In the genomic region with DNA sequence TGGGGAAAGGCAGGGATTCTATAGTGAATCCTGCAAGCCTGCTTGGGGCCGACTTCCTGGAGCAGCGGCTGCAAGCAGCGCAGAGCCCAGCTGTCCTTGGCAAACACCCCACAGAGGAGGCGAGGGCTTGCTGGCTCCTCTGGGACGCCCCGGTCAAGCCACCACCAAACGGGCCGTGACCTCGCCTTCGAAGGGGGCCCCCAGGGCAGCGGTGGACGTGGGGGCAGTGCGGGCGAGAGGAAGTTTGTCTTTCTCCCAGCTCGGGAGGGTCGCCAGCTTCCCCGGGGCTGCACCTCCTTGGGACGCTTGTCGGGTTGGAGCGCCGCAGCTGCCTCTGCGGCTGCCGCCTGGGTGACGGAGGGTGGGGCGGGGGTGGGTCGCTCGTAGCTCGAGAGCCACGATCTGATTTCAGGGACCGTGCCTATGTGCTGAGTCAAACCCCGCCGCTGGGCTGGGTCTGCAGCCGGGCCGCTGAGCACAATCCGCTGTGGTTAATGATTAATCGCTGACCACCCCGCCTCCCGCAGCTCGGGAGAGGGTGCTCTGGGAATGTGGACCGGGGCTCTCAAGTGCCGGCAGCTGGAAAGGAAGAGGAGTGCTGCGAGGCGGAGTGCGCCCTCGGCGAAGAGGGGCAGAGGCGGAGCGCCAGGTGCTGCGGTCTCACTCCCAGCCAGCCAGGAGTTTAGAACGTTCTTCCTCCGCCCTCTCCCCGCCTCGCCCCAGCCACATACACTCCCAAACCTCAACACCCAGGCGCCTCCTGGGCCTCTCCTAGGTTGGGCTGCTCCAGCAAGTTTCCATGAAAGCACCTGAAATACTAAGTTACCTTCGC, we compare ENCODE assay signal across 8 cellular contexts. TPM values are rescaled to one million over a fixed set of nuclear protein-coding genes. Genes with fewer than 3 reads are reported as not detected.
DNase-seq lines count a peak whose midpoint lies in the region; ATAC-seq and TF ChIP-seq lines count a peak whose summit lies in the region.

A gene (plus strand): TSS at position 726 of the 832 bp plus-strand sequence.

- H3K4me1 Mint-ChIP-seq in activated CD8-positive, alpha-beta T cell treated with anti-CD3 and anti-CD28 coated beads for 36 hours (ENCODE audit: low read depth), result no peaks in the 10 kb centered on the region

- no peak within 1 kb of the TSS for H3K27ac Mint-ChIP-seq in activated CD8-positive, alpha-beta T cell treated with anti-CD3 and anti-CD28 coated beads for 36 hours

- no peak within 1 kb of the TSS for H3K4me3 Mint-ChIP-seq in activated CD8-positive, alpha-beta T cell treated with anti-CD3 and anti-CD28 coated beads for 36 hours

- H3K27ac ChIP-seq in adrenal gland (no peak within 1 kb of the TSS), right cardiac atrium (ENCODE audit: low read length) (no peak within 1 kb of the TSS), prostate gland (peak within 1 kb of the TSS; percentile 66 to 75)

- peak; percentile 92 for DNase-seq in DMS53 (lab: John Stamatoyannopoulos, UW)
- peak; percentile 65 for DNase-seq in NCI-H1436 treated with DMSO at 0.1 percent for 48 hours (lab: John Stamatoyannopoulos, UW)
- peak; percentile 35 to 71 (median 62) for DNase-seq in adrenal gland
- DNase-seq in right cardiac atrium, result peak; percentile 67 to 75 (median 74)
- peak; percentile 80 for DNase-seq in prostate gland (ENCODE audit: low spot score)
- no peak for DNase-seq in activated CD8-positive, alpha-beta T cell treated with anti-CD3 and anti-CD28 coated beads for 36 hours
- no peak for DNase-seq in central memory CD4-positive, alpha-beta T cell

- CTCF ChIA-PET in activated CD8-positive, alpha-beta T cell treated with anti-CD3 and anti-CD28 coated beads for 36 hours (lab: Charles Lee), result no interaction called here

- H3K27me3 Mint-ChIP-seq in activated CD8-positive, alpha-beta T cell treated with anti-CD3 and anti-CD28 coated beads for 36 hours, result peaks cover 18% of the 10 kb centered on the region

- no peak for TF ChIP-seq CTCF in adrenal gland (IDR thresholded peaks at IDR 0.05)
- TF ChIP-seq CTCF in prostate gland (IDR thresholded peaks at IDR 0.05), result no peak
- no peak for TF ChIP-seq CTCF in activated CD8-positive, alpha-beta T cell treated with anti-CD3 and anti-CD28 coated beads for 36 hours (IDR thresholded peaks at IDR 0.05)

- H3K9me3 ChIP-seq in adrenal gland (replicated peaks in 1 of 3) (no peaks in the 10 kb centered on the region), right cardiac atrium (ENCODE audit: control insufficient read depth, low read length) (no peaks in the 10 kb centered on the region), prostate gland (no peaks in the 10 kb centered on the region)

- WGBS in adrenal gland, 4 donors, result 2 to 17% (median 4%) methylated on average over 6 to 55 of the region's 55 CpGs
- WGBS in right cardiac atrium, result 3% methylated on average over 55 of the region's 55 CpGs
- WGBS in prostate gland, result 3% methylated on average over 44 of the region's 55 CpGs

- ATAC-seq in right cardiac atrium, result peak; percentile 83 to 91
- ATAC-seq in GM18511 (IDR thresholded peaks at IDR 0.05; ENCODE audit: unreplicated experiment), result no peak
- no peak for ATAC-seq in activated CD8-positive, alpha-beta T cell treated with anti-CD3 and anti-CD28 coated beads for 36 hours

- peak within 1 kb of the TSS in 2 of 4 donors; percentile 50 to 69 for H3K4me3 ChIP-seq in adrenal gland
- peak within 1 kb of the TSS; percentile 43 for H3K4me3 ChIP-seq in right cardiac atrium (ENCODE audit: low read length)
- peak within 1 kb of the TSS; percentile 45 to 49 for H3K4me3 ChIP-seq in prostate gland

- H3K36me3 Mint-ChIP-seq in activated CD8-positive, alpha-beta T cell treated with anti-CD3 and anti-CD28 coated beads for 36 hours (ENCODE audit: low read depth), result no peaks in the 10 kb centered on the region

- H3K4me1 ChIP-seq in adrenal gland (replicated peaks in 1 of 2), result peaks cover 4 to 10% of the 10 kb centered on the region in 2 donors
- peaks cover 2% of the 10 kb centered on the region for H3K4me1 ChIP-seq in right cardiac atrium (ENCODE audit: control insufficient read depth, insufficient read depth, low read length)
- H3K4me1 ChIP-seq in prostate gland (replicated peaks), result peaks cover 3% of the 10 kb centered on the region

- H3K27me3 ChIP-seq in adrenal gland, result no peaks in the 10 kb centered on the region
- H3K27me3 ChIP-seq in right cardiac atrium (ENCODE audit: control insufficient read depth, insufficient read depth), result no peaks in the 10 kb centered on the region
- H3K27me3 ChIP-seq in prostate gland (replicated peaks; ENCODE audit: insufficient read depth), result no peaks in the 10 kb centered on the region

- H3K36me3 ChIP-seq in adrenal gland (replicated peaks in 1 of 2), result no peaks in the 10 kb centered on the region
- H3K36me3 ChIP-seq in prostate gland, result no peaks in the 10 kb centered on the region

- POLR2A ChIA-PET in activated CD8-positive, alpha-beta T cell treated with anti-CD3 and anti-CD28 coated beads for 36 hours (lab: Charles Lee), result no interaction called here

- TF ChIP-seq POLR2A in adrenal gland (IDR thresholded peaks at IDR 0.05) (no peak), prostate gland (IDR thresholded peaks at IDR 0.05) (no peak)

- no peaks in the 10 kb centered on the region for H3K9me3 Mint-ChIP-seq in activated CD8-positive, alpha-beta T cell treated with anti-CD3 and anti-CD28 coated beads for 36 hours

- intact Hi-C loops in adrenal gland (cut with DNase I) (no loop called here), right cardiac atrium (cut with DNase I) (no loop called here), prostate gland (cut with DNase I) (no loop called here)
- intact Hi-C loops in activated CD8-positive, alpha-beta T cell treated with anti-CD3 and anti-CD28 coated beads for 36 hours (cut with micrococcal nuclease), result no loop called here

RNA-seq across cellular contexts. Expression of the gene that starts here (rescaled TPM):
- total RNA-seq in adrenal gland (under 1 TPM in 2 of 8 donors, not detected in 6; 0.15 to 0.28 TPM), right cardiac atrium (not detected), prostate gland (1 to 10 TPM; 3.6 to 5.3 TPM)
- polyA plus RNA-seq in adrenal gland (under 1 TPM in 2 of 3 donors, not detected in 1; 0.10 to 0.24 TPM), right cardiac atrium (not detected)
- not detected for total RNA-seq in activated CD8-positive, alpha-beta T cell treated with anti-CD3 and anti-CD28 coated beads for 36 hours

Comparison
In these comparisons a context has a peak if more than half of its experiments do, and no peak if none do; other contexts are left out.
1. Peak in DNase-seq in adrenal gland; RNA of the gene not detected or under 1 TPM.
2. Peak in DNase-seq, ATAC-seq and H3K4me3 ChIP-seq in right cardiac atrium; RNA of the gene not detected or under 1 TPM.
3. DNase-seq: peak in DMS53 (single experiment), NCI-H1436 treated with DMSO at 0.1 percent for 48 hours (single experiment) and prostate gland (single experiment); none in activated CD8-positive, alpha-beta T cell treated with anti-CD3 and anti-CD28 coated beads for 36 hours (single experiment) and central memory CD4-positive, alpha-beta T cell (single experiment).
4. H3K27ac ChIP-seq: peak in prostate gland (2 of 2); none in adrenal gland (0 of 5) and right cardiac atrium (single experiment).